ENCODE assay signal across 12 cellular contexts in the genomic region with DNA sequence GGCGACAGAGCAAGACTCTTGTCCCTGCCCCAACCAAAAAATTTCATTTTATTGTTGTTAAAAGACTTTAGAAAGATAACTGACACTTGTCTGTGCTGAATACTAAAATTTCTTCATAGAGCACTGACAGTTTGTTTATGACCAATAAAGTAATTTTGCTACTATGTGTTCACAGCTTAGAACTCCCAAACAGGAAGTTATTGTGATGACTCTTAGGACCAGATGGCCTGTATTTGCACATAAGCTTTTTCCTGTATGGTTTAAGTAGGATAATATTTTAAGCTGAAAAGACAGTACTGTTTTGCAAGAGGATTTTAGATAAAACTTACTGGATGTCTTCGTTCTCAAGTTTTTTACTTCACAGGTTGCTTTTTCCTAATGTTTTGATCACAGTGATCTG.
A peak's percentile ranks its signal among the peaks of the same experiment; 100 is the strongest.
DNase-seq lines count a peak whose midpoint lies in the region; ATAC-seq and TF ChIP-seq lines count a peak whose summit lies in the region.
"Had no signal": no experiment of that assay in that cellular context is flagged by ENCODE, and none has a peak within 500 bp of the region (broad histone marks: within the 10 kb centered on the region; RNA-seq: fewer than 3 reads in every experiment).

No MANE protein-coding gene starts in this region.

- H3K4me3 ChIP-seq in SK-N-SH (ENCODE audit: low read depth in 2 of 2, low read length in 1 of 2) = no peak overlapping the region
- H3K4me3 ChIP-seq: esophagus muscularis mucosa, testis had no signal

- POLR2A ChIA-PET in SK-N-SH (lab: Yijun Ruan, JAX) = no interaction called here

- peaks cover 5 to 46% of the 10 kb centered on the region in 2 experiments; a peak in 2 of 4 replicates for H3K4me1 ChIP-seq in SK-N-SH (ENCODE audit: control insufficient read depth in 1 of 2, insufficient read depth in 2 of 2, low read depth in 1 of 2, low read length in 1 of 2)

- H3K79me2 ChIP-seq in SK-N-SH (ENCODE audit: insufficient read depth) = peaks cover 50% of the 10 kb centered on the region

- no peaks in the 10 kb centered on the region for H4K20me1 ChIP-seq in SK-N-SH (ENCODE audit: insufficient read depth)

- no peaks in the 10 kb centered on the region for H3K9me3 ChIP-seq in SK-N-SH
- H3K9me3 ChIP-seq: esophagus muscularis mucosa, testis had no signal

- TF ChIP-seq RAD21 in SK-N-SH (IDR thresholded peaks at IDR 0.05; ENCODE audit: low read length) = no peak

- no peak overlapping the region for H3K9ac ChIP-seq in SK-N-SH

- ATAC-seq in SK-N-SH treated with all-trans-retinoic acid at 6 μM for 48 hours (peak; percentile 47; the same call in 2 of the 3 replicates), GM18858 (IDR thresholded peaks at IDR 0.05; ENCODE audit: unreplicated experiment) (no peak), GM21576 (IDR thresholded peaks at IDR 0.05; ENCODE audit: unreplicated experiment) (no peak), GM21526 (IDR thresholded peaks at IDR 0.05; ENCODE audit: low FRiP score, unreplicated experiment) (no peak)

- H3K27ac ChIP-seq in SK-N-SH (ENCODE audit: low read depth in 2 of 2, low read length in 1 of 2) = no peak overlapping the region
- H3K27ac ChIP-seq: testis had no signal

- no peak for TF ChIP-seq EP300 in SK-N-SH (IDR thresholded peaks at IDR 0.05; ENCODE audit: borderline replicate concordance in 1 of 2, low read depth in 1 of 2, low read length in 1 of 2)

- no peaks in the 10 kb centered on the region for H3K9me2 ChIP-seq in SK-N-SH

- no peaks in the 10 kb centered on the region for H3F3A ChIP-seq in SK-N-SH (replicated peaks; ENCODE audit: insufficient read depth)

- whole genome bisulfite sequencing in SK-N-SH (ENCODE audit: low lambda C conversion rate) = 93% methylated on average over 2 of the region's 2 CpGs

- CTCF ChIA-PET in SK-N-SH (lab: Yijun Ruan, JAX) = interaction anchor here (1.4 to 1.6 kb wide), 2 partner anchors 23 to 165 kb away, joined by 4 to 6 read pairs; no protein-coding TSS in a partner anchor

- peaks cover 8 to 30% of the 10 kb centered on the region in 2 experiments for H3K36me3 ChIP-seq in SK-N-SH (replicated peaks in 1 of 2; ENCODE audit: control insufficient read depth in 1 of 2, insufficient read depth in 2 of 2, low read length in 1 of 2)

- TF ChIP-seq CTCF in SK-N-SH (IDR thresholded peaks at IDR 0.05) = no peak

- DNase-seq in SK-N-SH = no peak
- DNase-seq in NOMO-1 treated with dmso at 0.1 percent for 144 hours (lab: John Stamatoyannopoulos, UW; ENCODE audit: unreplicated experiment) = peak; percentile 75
- DNase-seq in fibroblast of gingiva (ENCODE audit: low read depth) = peak; percentile 20
- DNase-seq in NCI-H2029 (lab: John Stamatoyannopoulos, UW) = no peak
- DNase-seq: activated naive CD8-positive, alpha-beta T cell treated with anti-CD3 and anti-CD28 coated beads, Interleukin-2, amount 10 ng/mL, durations not matched to agents 7 days and 5 days; NCI-H2171; testis had no signal

- no peak overlapping the region for H3K4me2 ChIP-seq in SK-N-SH

- H2AFZ ChIP-seq in SK-N-SH (ENCODE audit: low read depth) = no peak overlapping the region

- H3K27me3 ChIP-seq in SK-N-SH (ENCODE audit: insufficient read depth) = no peaks in the 10 kb centered on the region
- H3K27me3 ChIP-seq: esophagus muscularis mucosa, testis had no signal

TF ChIP-seq in SK-N-SH treated with all-trans-retinoic acid at 6 μM for 48 hours, 23 proteins besides CTCF, POLR2A, EP300 and RAD21 (continues in another document):
- TF ChIP-seq, protein P1, sequence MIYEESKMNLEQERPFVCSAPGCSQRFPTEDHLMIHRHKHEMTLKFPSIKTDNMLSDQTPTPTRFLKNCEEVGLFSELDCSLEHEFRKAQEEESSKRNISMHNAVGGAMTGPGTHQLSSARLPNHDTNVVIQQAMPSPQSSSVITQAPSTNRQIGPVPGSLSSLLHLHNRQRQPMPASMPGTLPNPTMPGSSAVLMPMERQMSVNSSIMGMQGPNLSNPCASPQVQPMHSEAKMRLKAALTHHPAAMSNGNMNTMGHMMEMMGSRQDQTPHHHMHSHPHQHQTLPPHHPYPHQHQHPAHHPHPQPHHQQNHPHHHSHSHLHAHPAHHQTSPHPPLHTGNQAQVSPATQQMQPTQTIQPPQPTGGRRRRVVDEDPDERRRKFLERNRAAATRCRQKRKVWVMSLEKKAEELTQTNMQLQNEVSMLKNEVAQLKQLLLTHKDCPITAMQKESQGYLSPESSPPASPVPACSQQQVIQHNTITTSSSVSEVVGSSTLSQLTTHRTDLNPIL (CRISPR knock-in tag; IDR thresholded peaks at IDR 0.05; ENCODE audit: low read depth) = no peak
- TF ChIP-seq, protein P2, sequence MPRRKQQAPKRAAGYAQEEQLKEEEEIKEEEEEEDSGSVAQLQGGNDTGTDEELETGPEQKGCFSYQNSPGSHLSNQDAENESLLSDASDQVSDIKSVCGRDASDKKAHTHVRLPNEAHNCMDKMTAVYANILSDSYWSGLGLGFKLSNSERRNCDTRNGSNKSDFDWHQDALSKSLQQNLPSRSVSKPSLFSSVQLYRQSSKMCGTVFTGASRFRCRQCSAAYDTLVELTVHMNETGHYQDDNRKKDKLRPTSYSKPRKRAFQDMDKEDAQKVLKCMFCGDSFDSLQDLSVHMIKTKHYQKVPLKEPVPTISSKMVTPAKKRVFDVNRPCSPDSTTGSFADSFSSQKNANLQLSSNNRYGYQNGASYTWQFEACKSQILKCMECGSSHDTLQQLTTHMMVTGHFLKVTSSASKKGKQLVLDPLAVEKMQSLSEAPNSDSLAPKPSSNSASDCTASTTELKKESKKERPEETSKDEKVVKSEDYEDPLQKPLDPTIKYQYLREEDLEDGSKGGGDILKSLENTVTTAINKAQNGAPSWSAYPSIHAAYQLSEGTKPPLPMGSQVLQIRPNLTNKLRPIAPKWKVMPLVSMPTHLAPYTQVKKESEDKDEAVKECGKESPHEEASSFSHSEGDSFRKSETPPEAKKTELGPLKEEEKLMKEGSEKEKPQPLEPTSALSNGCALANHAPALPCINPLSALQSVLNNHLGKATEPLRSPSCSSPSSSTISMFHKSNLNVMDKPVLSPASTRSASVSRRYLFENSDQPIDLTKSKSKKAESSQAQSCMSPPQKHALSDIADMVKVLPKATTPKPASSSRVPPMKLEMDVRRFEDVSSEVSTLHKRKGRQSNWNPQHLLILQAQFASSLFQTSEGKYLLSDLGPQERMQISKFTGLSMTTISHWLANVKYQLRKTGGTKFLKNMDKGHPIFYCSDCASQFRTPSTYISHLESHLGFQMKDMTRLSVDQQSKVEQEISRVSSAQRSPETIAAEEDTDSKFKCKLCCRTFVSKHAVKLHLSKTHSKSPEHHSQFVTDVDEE (CRISPR knock-in tag; IDR thresholded peaks at IDR 0.05) = no peak

TF ChIP-seq in SK-N-SH, 30 proteins besides CTCF, POLR2A, EP300 and RAD21:
- TF ChIP-seq FOSL2 (IDR thresholded peaks at IDR 0.05; ENCODE audit: borderline replicate concordance, low read depth) (no peak), TEAD4 (IDR thresholded peaks at IDR 0.05; ENCODE audit: borderline replicate concordance, insufficient read depth) (no peak), TAF1 (IDR thresholded peaks at IDR 0.05; ENCODE audit: borderline replicate concordance, low read depth, low read length) (no peak), TCF12 (IDR thresholded peaks at IDR 0.05) (no peak), FOXJ3 (CRISPR knock-in tag; IDR thresholded peaks at IDR 0.05) (no peak), JUND (IDR thresholded peaks at IDR 0.05) (no peak), SMC3 (IDR thresholded peaks at IDR 0.05; ENCODE audit: low read depth, low read length) (no peak), GABPA (IDR thresholded peaks at IDR 0.05; ENCODE audit: low read depth) (no peak), RXRA (IDR thresholded peaks at IDR 0.05; ENCODE audit: borderline replicate concordance, low read depth) (no peak)
- TF ChIP-seq, protein P3, sequence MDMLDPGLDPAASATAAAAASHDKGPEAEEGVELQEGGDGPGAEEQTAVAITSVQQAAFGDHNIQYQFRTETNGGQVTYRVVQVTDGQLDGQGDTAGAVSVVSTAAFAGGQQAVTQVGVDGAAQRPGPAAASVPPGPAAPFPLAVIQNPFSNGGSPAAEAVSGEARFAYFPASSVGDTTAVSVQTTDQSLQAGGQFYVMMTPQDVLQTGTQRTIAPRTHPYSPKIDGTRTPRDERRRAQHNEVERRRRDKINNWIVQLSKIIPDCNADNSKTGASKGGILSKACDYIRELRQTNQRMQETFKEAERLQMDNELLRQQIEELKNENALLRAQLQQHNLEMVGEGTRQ (IDR thresholded peaks at IDR 0.05; ENCODE audit: borderline replicate concordance, low read depth, low read length) = no peak
- TF ChIP-seq, protein P4, sequence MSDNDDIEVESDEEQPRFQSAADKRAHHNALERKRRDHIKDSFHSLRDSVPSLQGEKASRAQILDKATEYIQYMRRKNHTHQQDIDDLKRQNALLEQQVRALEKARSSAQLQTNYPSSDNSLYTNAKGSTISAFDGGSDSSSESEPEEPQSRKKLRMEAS (IDR thresholded peaks at IDR 0.05; ENCODE audit: low read depth) = no peak

Comparison
In these comparisons a context has a peak if more than half of its experiments do, and no peak if none do; other contexts are left out.
1. DNase-seq: peak in NOMO-1 treated with dmso at 0.1 percent for 144 hours (single experiment) and fibroblast of gingiva (single experiment); none in SK-N-SH (single experiment) and NCI-H2029 (single experiment).